7 cellular contexts compared by ENCODE assay signal in the genomic region with DNA sequence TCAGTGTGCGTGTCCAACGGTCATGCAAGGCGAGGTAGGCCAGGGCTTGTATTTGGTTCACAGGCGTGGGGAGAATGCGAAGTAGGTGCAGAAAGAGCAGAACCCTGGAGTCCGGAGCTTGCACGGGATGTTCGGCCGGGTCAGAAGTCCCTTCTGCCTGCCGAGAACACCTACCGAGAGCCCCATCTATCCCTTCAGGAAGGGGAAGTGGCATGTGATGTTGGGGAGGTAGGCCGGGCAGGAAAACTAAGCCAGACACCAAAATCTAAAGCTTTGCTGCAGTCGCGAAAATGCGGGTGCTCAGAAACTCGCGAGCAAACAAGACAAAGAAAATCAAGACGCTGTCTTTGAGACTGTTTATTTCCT. TPM values are rescaled to one million over a fixed set of nuclear protein-coding genes. Genes with fewer than 3 reads are reported as not detected.
A peak's percentile ranks its signal among the peaks of the same experiment; 100 is the strongest.
DNase-seq lines count a peak whose midpoint lies in the region; ATAC-seq and TF ChIP-seq lines count a peak whose summit lies in the region.

No MANE protein-coding gene starts in this region.

- H3K4me1 Mint-ChIP-seq in activated CD8-positive, alpha-beta T cell treated with anti-CD3 and anti-CD28 coated beads for 36 hours (ENCODE audit: low read depth) = peaks cover 25% of the 10 kb centered on the region

- H3K4me3 ChIP-seq in GM12864 (ENCODE audit: low read depth, low read length) = peak overlapping the region; percentile 84
- peak overlapping the region; percentile 78 for H3K4me3 ChIP-seq in fibroblast of villous mesenchyme (ENCODE audit: low read depth, low read length)

- H3K4me3 Mint-ChIP-seq in activated CD8-positive, alpha-beta T cell treated with anti-CD3 and anti-CD28 coated beads for 36 hours = peak overlapping the region; percentile 81

- POLR2A ChIA-PET in activated CD8-positive, alpha-beta T cell treated with anti-CD3 and anti-CD28 coated beads for 36 hours (lab: Charles Lee) = interaction anchor here (0.5 to 5.2 kb wide), 19 partner anchors 9 to 179 kb away, joined by 3 to 38 read pairs (median 5); a partner anchor contains a TSS

- CTCF ChIA-PET in activated CD8-positive, alpha-beta T cell treated with anti-CD3 and anti-CD28 coated beads for 36 hours (lab: Charles Lee) = interaction anchor here (1.0 to 7.4 kb wide), 8 partner anchors 9 to 110 kb away, joined by 3 to 74 read pairs (median 5); a partner anchor contains a TSS

- ATAC-seq in HG03432 (IDR thresholded peaks at IDR 0.05; ENCODE audit: unreplicated experiment) (peak; percentile 9), omental fat pad (ENCODE audit: low FRiP score) (peak; percentile 25)
- ATAC-seq in activated CD8-positive, alpha-beta T cell treated with anti-CD3 and anti-CD28 coated beads for 36 hours = no peak

- no peaks in the 10 kb centered on the region for H3K9me3 Mint-ChIP-seq in activated CD8-positive, alpha-beta T cell treated with anti-CD3 and anti-CD28 coated beads for 36 hours

- TF ChIP-seq CTCF in GM12864 (IDR thresholded peaks at IDR 0.05; ENCODE audit: low read depth, low read length, missing control alignments) (no peak), fibroblast of villous mesenchyme (IDR thresholded peaks at IDR 0.05; ENCODE audit: insufficient read depth, low read depth, low read length) (no peak), omental fat pad (IDR thresholded peaks at IDR 0.05) (no peak), GM10266 (IDR thresholded peaks at IDR 0.05; ENCODE audit: control insufficient read depth, insufficient read depth, low read depth, missing control alignments) (no peak)
- TF ChIP-seq CTCF in activated CD8-positive, alpha-beta T cell treated with anti-CD3 and anti-CD28 coated beads for 36 hours (IDR thresholded peaks at IDR 0.05) = no peak

- H3K36me3 Mint-ChIP-seq in activated CD8-positive, alpha-beta T cell treated with anti-CD3 and anti-CD28 coated beads for 36 hours (ENCODE audit: low read depth) = peaks cover 11% of the 10 kb centered on the region

- no peaks in the 10 kb centered on the region for H3K27me3 Mint-ChIP-seq in activated CD8-positive, alpha-beta T cell treated with anti-CD3 and anti-CD28 coated beads for 36 hours

- intact Hi-C loops in activated CD8-positive, alpha-beta T cell treated with anti-CD3 and anti-CD28 coated beads for 36 hours (cut with micrococcal nuclease) = no loop called here

- H3K27ac Mint-ChIP-seq in activated CD8-positive, alpha-beta T cell treated with anti-CD3 and anti-CD28 coated beads for 36 hours = peak overlapping the region; percentile 93

- DNase-seq in GM12864 (ENCODE audit: low read depth) = no peak
- DNase-seq in activated CD8-positive, alpha-beta T cell treated with anti-CD3 and anti-CD28 coated beads for 36 hours = peak; percentile 35
- DNase-seq in fibroblast of villous mesenchyme (ENCODE audit: low read depth) = no peak
- DNase-seq in omental fat pad (ENCODE audit: low spot score) = no peak
- no peak for DNase-seq in GM19238 (ENCODE audit: insufficient read length, low spot score)
- no peak for DNase-seq in GM10266 (ENCODE audit: extremely low spot score)

RNA-seq across cellular contexts. Expression of a gene that starts 0.4 kb away (rescaled TPM):
- 10 to 100 TPM; 13.7 to 16.7 TPM for total RNA-seq in activated CD8-positive, alpha-beta T cell treated with anti-CD3 and anti-CD28 coated beads for 36 hours
- total RNA-seq in fibroblast of villous mesenchyme (16.8 and 22.2 TPM in 2 replicates), omental fat pad (10 to 100 TPM; 11.7 to 20.3 (median 14.9) TPM)

RNA-seq across cellular contexts. Expression of a gene that starts 9.4 kb away (rescaled TPM):
- 100 to 1,000 TPM; 109 to 111 TPM for total RNA-seq in activated CD8-positive, alpha-beta T cell treated with anti-CD3 and anti-CD28 coated beads for 36 hours
- total RNA-seq in fibroblast of villous mesenchyme (45.8 and 55.7 TPM in 2 replicates), omental fat pad (10 to 100 TPM; 37.9 to 57.9 (median 50.5) TPM)

RNA-seq across cellular contexts. Expression of a gene that starts 16.4 kb away (rescaled TPM):
- total RNA-seq in activated CD8-positive, alpha-beta T cell treated with anti-CD3 and anti-CD28 coated beads for 36 hours = 10 to 100 TPM; 18.6 to 19.5 TPM
- total RNA-seq in fibroblast of villous mesenchyme (38.0 and 45.8 TPM in 2 replicates), omental fat pad (10 to 100 TPM; 36.4 to 69.7 (median 57.1) TPM)

RNA-seq across cellular contexts. Expression of a gene that starts 16.8 kb away (rescaled TPM):
- 10 to 100 TPM in 1 of 2 experiments, 1 to 10 TPM in 1; 9.8 to 11.8 TPM for total RNA-seq in activated CD8-positive, alpha-beta T cell treated with anti-CD3 and anti-CD28 coated beads for 36 hours
- total RNA-seq in fibroblast of villous mesenchyme = 12.9 and 13.4 TPM in 2 replicates
- total RNA-seq in omental fat pad = 1 to 10 TPM; 5.3 to 7.3 (median 5.8) TPM

RNA-seq across cellular contexts. Expression of a gene that starts 21.0 kb away (rescaled TPM):
- total RNA-seq in activated CD8-positive, alpha-beta T cell treated with anti-CD3 and anti-CD28 coated beads for 36 hours = 10 to 100 TPM; 12.3 to 12.7 TPM
- total RNA-seq in fibroblast of villous mesenchyme = 14.5 and 14.7 TPM in 2 replicates
- total RNA-seq in omental fat pad = 10 to 100 TPM; 20.8 to 45.1 (median 30.3) TPM
